ENCODE assay signal across 16 cellular contexts in the genomic region with DNA sequence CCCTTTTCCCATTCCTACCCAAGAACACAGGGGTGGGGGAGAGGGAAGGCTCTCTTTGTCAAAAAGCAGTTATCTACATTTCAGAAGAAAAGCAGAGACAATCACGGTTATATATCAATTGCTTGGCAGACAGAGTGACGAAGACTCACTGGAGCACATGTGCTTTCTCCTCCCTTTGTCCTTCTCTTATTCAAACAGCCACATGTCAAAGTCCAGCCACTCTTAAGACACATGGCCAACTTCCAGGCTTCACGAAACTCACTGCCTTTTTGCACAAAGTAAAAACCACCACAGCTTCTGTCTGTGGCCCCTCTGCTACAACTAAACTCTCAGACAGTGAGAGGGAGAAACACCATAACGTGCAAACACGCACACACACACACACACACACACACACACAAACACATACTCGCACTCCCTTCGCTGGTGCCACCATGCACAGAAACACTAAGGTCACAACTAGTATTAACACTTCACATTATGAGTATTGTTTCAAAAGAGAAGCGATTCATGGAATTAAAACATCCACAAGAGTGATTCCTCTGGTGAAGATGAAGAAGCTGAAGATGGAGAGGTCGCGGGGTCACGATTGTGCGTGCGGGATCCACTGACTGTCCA. TPM values are rescaled to one million over a fixed set of nuclear protein-coding genes. Genes with fewer than 3 reads are reported as not detected.
DNase-seq lines count a peak whose midpoint lies in the region; ATAC-seq and TF ChIP-seq lines count a peak whose summit lies in the region.
"Had no signal": no experiment of that assay in that cellular context is flagged by ENCODE, and none has a peak within 500 bp of the region (broad histone marks: within the 10 kb centered on the region; RNA-seq: fewer than 3 reads in every experiment).

No MANE protein-coding gene starts in this region.

- peaks cover 42% of the 10 kb centered on the region for H3K36me3 Mint-ChIP-seq in activated CD8-positive, alpha-beta T cell treated with anti-CD3 and anti-CD28 coated beads, Interleukin-2, amount 10 ng/mL, durations not matched to agents 7 days and 5 days (ENCODE audit: low read depth)
- peaks cover 20% of the 10 kb centered on the region for H3K36me3 Mint-ChIP-seq in activated CD8-positive, alpha-beta T cell treated with anti-CD3 and anti-CD28 coated beads for 36 hours (ENCODE audit: low read depth)
- peaks cover 42% of the 10 kb centered on the region for H3K36me3 Mint-ChIP-seq in stimulated activated memory B cell treated with anti-CD40 and anti-IgM and Interleukin-4, amounts not matched to agents 10 μg/mL and 1 μg/mL and 100 μg/mL, for 72 hours

- no peaks in the 10 kb centered on the region for H3K27me3 Mint-ChIP-seq in activated CD8-positive, alpha-beta T cell treated with anti-CD3 and anti-CD28 coated beads, Interleukin-2, amount 10 ng/mL, durations not matched to agents 7 days and 5 days (ENCODE audit: low read depth)
- no peaks in the 10 kb centered on the region for H3K27me3 Mint-ChIP-seq in activated CD8-positive, alpha-beta T cell treated with anti-CD3 and anti-CD28 coated beads for 36 hours
- no peaks in the 10 kb centered on the region for H3K27me3 Mint-ChIP-seq in stimulated activated memory B cell treated with anti-CD40 and anti-IgM and Interleukin-4, amounts not matched to agents 10 μg/mL and 1 μg/mL and 100 μg/mL, for 72 hours
- H3K27me3 Mint-ChIP-seq: activated B cell treated with CpG ODN at 0.5 μM for 24 hours, type B pancreatic cell had no signal

- no peaks in the 10 kb centered on the region for H3K4me1 Mint-ChIP-seq in activated CD8-positive, alpha-beta T cell treated with anti-CD3 and anti-CD28 coated beads, Interleukin-2, amount 10 ng/mL, durations not matched to agents 7 days and 5 days (ENCODE audit: low read depth)
- no peaks in the 10 kb centered on the region for H3K4me1 Mint-ChIP-seq in activated CD8-positive, alpha-beta T cell treated with anti-CD3 and anti-CD28 coated beads for 36 hours (ENCODE audit: low read depth)
- H3K4me1 Mint-ChIP-seq in stimulated activated memory B cell treated with anti-CD40 and anti-IgM and Interleukin-4, amounts not matched to agents 10 μg/mL and 1 μg/mL and 100 μg/mL, for 72 hours, result peaks cover 21% of the 10 kb centered on the region

- peak overlapping the region; percentile 0 for H3K27ac Mint-ChIP-seq in activated CD8-positive, alpha-beta T cell treated with anti-CD3 and anti-CD28 coated beads, Interleukin-2, amount 10 ng/mL, durations not matched to agents 7 days and 5 days
- no peak overlapping the region for H3K27ac Mint-ChIP-seq in activated CD8-positive, alpha-beta T cell treated with anti-CD3 and anti-CD28 coated beads for 36 hours
- peak overlapping the region; percentile 42 for H3K27ac Mint-ChIP-seq in stimulated activated memory B cell treated with anti-CD40 and anti-IgM and Interleukin-4, amounts not matched to agents 10 μg/mL and 1 μg/mL and 100 μg/mL, for 72 hours
- H3K27ac Mint-ChIP-seq: activated T-helper 1 cell treated with anti-CD3 and anti-CD28 coated beads, Interleukin-12 subunit alpha, Interleukin-12 subunit beta, Interleukin-2, Interleukin-4 antibody, amounts not matched to agents 30 ng/mL and 10 ng/mL and 1 ng/mL, durations not matched to agents 14 hours and 24 hours and 36 hours; type B pancreatic cell had no signal

- H3K4me3 Mint-ChIP-seq in activated CD8-positive, alpha-beta T cell treated with anti-CD3 and anti-CD28 coated beads, Interleukin-2, amount 10 ng/mL, durations not matched to agents 7 days and 5 days, result no peak overlapping the region
- no peak overlapping the region for H3K4me3 Mint-ChIP-seq in activated CD8-positive, alpha-beta T cell treated with anti-CD3 and anti-CD28 coated beads for 36 hours
- no peak overlapping the region for H3K4me3 Mint-ChIP-seq in stimulated activated memory B cell treated with anti-CD40 and anti-IgM and Interleukin-4, amounts not matched to agents 10 μg/mL and 1 μg/mL and 100 μg/mL, for 72 hours
- H3K4me3 Mint-ChIP-seq: activated B cell treated with CpG ODN at 0.5 μM for 24 hours; activated T-helper 1 cell treated with anti-CD3 and anti-CD28 coated beads, Interleukin-12 subunit alpha, Interleukin-12 subunit beta, Interleukin-2, Interleukin-4 antibody, amounts not matched to agents 30 ng/mL and 10 ng/mL and 1 ng/mL, durations not matched to agents 14 hours and 24 hours and 36 hours; H9; type B pancreatic cell had no signal

- no peak for TF ChIP-seq CTCF in activated CD8-positive, alpha-beta T cell treated with anti-CD3 and anti-CD28 coated beads for 36 hours (IDR thresholded peaks at IDR 0.05)

- no peak for ATAC-seq in activated CD8-positive, alpha-beta T cell treated with anti-CD3 and anti-CD28 coated beads, Interleukin-2, amount 10 ng/mL, durations not matched to agents 7 days and 5 days
- no peak for ATAC-seq in activated CD8-positive, alpha-beta T cell treated with anti-CD3 and anti-CD28 coated beads for 36 hours
- ATAC-seq in left ventricle myocardium superior (peak; percentile 45), GM18907 (IDR thresholded peaks at IDR 0.05; ENCODE audit: unreplicated experiment) (no peak), GM18498 (IDR thresholded peaks at IDR 0.05; ENCODE audit: unreplicated experiment) (no peak)
- ATAC-seq in stimulated activated memory B cell treated with anti-CD40 and anti-IgM and Interleukin-4, amounts not matched to agents 10 μg/mL and 1 μg/mL and 100 μg/mL, for 72 hours, result no peak

- H3K9me3 Mint-ChIP-seq in activated CD8-positive, alpha-beta T cell treated with anti-CD3 and anti-CD28 coated beads, Interleukin-2, amount 10 ng/mL, durations not matched to agents 7 days and 5 days (ENCODE audit: insufficient read depth), result no peaks in the 10 kb centered on the region
- H3K9me3 Mint-ChIP-seq in activated CD8-positive, alpha-beta T cell treated with anti-CD3 and anti-CD28 coated beads for 36 hours, result no peaks in the 10 kb centered on the region
- no peaks in the 10 kb centered on the region for H3K9me3 Mint-ChIP-seq in stimulated activated memory B cell treated with anti-CD40 and anti-IgM and Interleukin-4, amounts not matched to agents 10 μg/mL and 1 μg/mL and 100 μg/mL, for 72 hours
- H3K9me3 Mint-ChIP-seq: activated B cell treated with CpG ODN at 0.5 μM for 24 hours; activated T-helper 1 cell treated with anti-CD3 and anti-CD28 coated beads, Interleukin-12 subunit alpha, Interleukin-12 subunit beta, Interleukin-2, Interleukin-4 antibody, amounts not matched to agents 30 ng/mL and 10 ng/mL and 1 ng/mL, durations not matched to agents 14 hours and 24 hours and 36 hours; H9; type B pancreatic cell had no signal

- intact Hi-C loops in activated CD8-positive, alpha-beta T cell treated with anti-CD3 and anti-CD28 coated beads for 36 hours (cut with micrococcal nuclease), result no loop called here
- intact Hi-C loops in left ventricle myocardium superior (cut with micrococcal nuclease), result no loop called here

- POLR2A ChIA-PET in activated CD8-positive, alpha-beta T cell treated with anti-CD3 and anti-CD28 coated beads, Interleukin-2, amount 10 ng/mL, durations not matched to agents 7 days and 5 days (lab: Charles Lee), result interaction anchor here (0.9 kb wide), 1 partner anchor 16 kb away, joined by 3 read pairs; a partner anchor contains a TSS
- POLR2A ChIA-PET in activated CD8-positive, alpha-beta T cell treated with anti-CD3 and anti-CD28 coated beads for 36 hours (lab: Charles Lee), result interaction anchor here (0.9 to 1.2 kb wide), 2 partner anchors 20 to 29 kb away, joined by 3 to 4 read pairs; a partner anchor contains a TSS

- no peak for DNase-seq in activated CD8-positive, alpha-beta T cell treated with anti-CD3 and anti-CD28 coated beads, Interleukin-2, amount 10 ng/mL, durations not matched to agents 7 days and 5 days
- no peak for DNase-seq in activated CD8-positive, alpha-beta T cell treated with anti-CD3 and anti-CD28 coated beads for 36 hours
- no peak for DNase-seq in left ventricle myocardium superior
- DNase-seq: ACHN, activated B cell treated with CpG ODN at 0.5 μM for 24 hours, erythroblast, H9, NCI-H1105, NCI-H526 treated with DMSO at 0.1 percent for 48 hours had no signal

- CTCF ChIA-PET in activated CD8-positive, alpha-beta T cell treated with anti-CD3 and anti-CD28 coated beads, Interleukin-2, amount 10 ng/mL, durations not matched to agents 7 days and 5 days (lab: Charles Lee), result interaction anchor here (1.1 kb wide), 2 partner anchors 21 to 38 kb away, joined by 3 to 6 read pairs; no protein-coding TSS in a partner anchor
- CTCF ChIA-PET in activated CD8-positive, alpha-beta T cell treated with anti-CD3 and anti-CD28 coated beads for 36 hours (lab: Charles Lee), result interaction anchor here (1.1 to 1.5 kb wide), 2 partner anchors 80 to 121 kb away, joined by 3 read pairs; no protein-coding TSS in a partner anchor

RNA-seq across cellular contexts. Expression of a gene that starts 7.0 kb away (rescaled TPM):
- 10 to 100 TPM; 16.6 to 17.2 TPM for total RNA-seq in activated CD8-positive, alpha-beta T cell treated with anti-CD3 and anti-CD28 coated beads, Interleukin-2, amount 10 ng/mL, durations not matched to agents 7 days and 5 days
- 10 to 100 TPM; 12.3 to 14.9 TPM for total RNA-seq in activated CD8-positive, alpha-beta T cell treated with anti-CD3 and anti-CD28 coated beads for 36 hours
- total RNA-seq in left ventricle myocardium superior, result 7.0 TPM

RNA-seq across cellular contexts. Expression of a gene that starts 16.0 kb away (rescaled TPM):
- total RNA-seq in activated CD8-positive, alpha-beta T cell treated with anti-CD3 and anti-CD28 coated beads, Interleukin-2, amount 10 ng/mL, durations not matched to agents 7 days and 5 days, result not detected
- not detected for total RNA-seq in activated CD8-positive, alpha-beta T cell treated with anti-CD3 and anti-CD28 coated beads for 36 hours
- not detected for total RNA-seq in left ventricle myocardium superior
- total RNA-seq: activated B cell treated with CpG ODN at 0.5 μM for 24 hours; activated T-helper 1 cell treated with anti-CD3 and anti-CD28 coated beads, Interleukin-12 subunit alpha, Interleukin-12 subunit beta, Interleukin-2, Interleukin-4 antibody, amounts not matched to agents 30 ng/mL and 10 ng/mL and 1 ng/mL, durations not matched to agents 14 hours and 24 hours and 36 hours; H9; mononuclear cell; SJSA1 had no signal

RNA-seq across cellular contexts. Expression of a gene that starts 20.3 kb away (rescaled TPM):
- total RNA-seq in activated CD8-positive, alpha-beta T cell treated with anti-CD3 and anti-CD28 coated beads, Interleukin-2, amount 10 ng/mL, durations not matched to agents 7 days and 5 days, result under 1 TPM; 0.05 to 0.13 TPM
- total RNA-seq in activated CD8-positive, alpha-beta T cell treated with anti-CD3 and anti-CD28 coated beads for 36 hours, result under 1 TPM; 0.38 to 0.43 TPM
- 0.15 TPM for total RNA-seq in left ventricle myocardium superior
- total RNA-seq: H9, SJSA1 had no signal

RNA-seq across cellular contexts. Expression of a gene that starts 46.5 kb away (rescaled TPM):
- total RNA-seq in activated CD8-positive, alpha-beta T cell treated with anti-CD3 and anti-CD28 coated beads, Interleukin-2, amount 10 ng/mL, durations not matched to agents 7 days and 5 days, result 100 to 1,000 TPM; 102 to 107 TPM
- 10 to 100 TPM; 30.7 to 32.5 TPM for total RNA-seq in activated CD8-positive, alpha-beta T cell treated with anti-CD3 and anti-CD28 coated beads for 36 hours
- total RNA-seq in left ventricle myocardium superior, result 47.1 TPM
